Comparison of ENCODE assay signal across 20 cellular contexts in genomic region chr4:151407018-151407417, GRCh38. TPM values are rescaled to one million over a fixed set of nuclear protein-coding genes. Genes with fewer than 3 reads are reported as not detected.
DNase-seq lines count a peak whose midpoint lies in the region; ATAC-seq and TF ChIP-seq lines count a peak whose summit lies in the region.
"Had no signal": no experiment of that assay in that cellular context is flagged by ENCODE, and none has a peak within 500 bp of the region (broad histone marks: within the 10 kb centered on the region; RNA-seq: fewer than 3 reads in every experiment).

No MANE protein-coding gene starts in this region.

- no peak for ATAC-seq in GM19455 (IDR thresholded peaks at IDR 0.05; ENCODE audit: unreplicated experiment)
- ATAC-seq: K562, left lobe of liver had no signal

- H3K4me3 ChIP-seq in mammary epithelial cell (replicated peaks in 1 of 3; ENCODE audit: insufficient read depth in 1 of 3, low read depth in 2 of 3, low read length in 3 of 3) (no peak overlapping the region), A673 (ENCODE audit: low read depth, low read length, poor library complexity, severe bottlenecking) (no peak overlapping the region)
- H3K4me3 ChIP-seq: K562 had no signal

- intact Hi-C loops in activated naive CD4-positive, alpha-beta T cell treated with anti-CD3 and anti-CD28 coated beads for 36 hours (cut with micrococcal nuclease): loop anchor here (5.0 kb wide), 5 partner anchors 290 to 1370 kb away; partner anchors contain the start of genes ARFIP1, FBXW7, LRBA and TIGD4
- intact Hi-C loops in mammary epithelial cell (cut with micrococcal nuclease) (loop anchor here (5.0 kb wide), 1 partner anchor 115 kb away; no protein-coding TSS in a partner anchor), A673 (cut with micrococcal nuclease; ENCODE audit: unreplicated experiment) (no loop called here)

- in situ Hi-C loops in mammary epithelial cell (cut with MboI; ENCODE audit: low sequenced_read_pairs in 2 of 2): no loop called here

- peaks cover 55% of the 10 kb centered on the region for H3K27me3 Mint-ChIP-seq in activated naive CD4-positive, alpha-beta T cell treated with anti-CD3 and anti-CD28 coated beads, Interleukin-2, amount 10 ng/mL, durations not matched to agents 7 days and 5 days
- peaks cover 17% of the 10 kb centered on the region for H3K27me3 Mint-ChIP-seq in activated naive CD4-positive, alpha-beta T cell treated with anti-CD3 and anti-CD28 coated beads for 36 hours (ENCODE audit: low read depth)
- H3K27me3 Mint-ChIP-seq in IgD-negative memory B cell (peaks cover 21% of the 10 kb centered on the region), progenitor cell of endocrine pancreas (peaks cover 10% of the 10 kb centered on the region)

- no peak for DNase-seq in activated naive CD4-positive, alpha-beta T cell treated with anti-CD3 and anti-CD28 coated beads, Interleukin-2, amount 10 ng/mL, durations not matched to agents 7 days and 5 days
- DNase-seq in activated naive CD4-positive, alpha-beta T cell treated with anti-CD3 and anti-CD28 coated beads for 36 hours: no peak
- DNase-seq in mammary epithelial cell (no peak), progenitor cell of endocrine pancreas (ENCODE audit: low spot score, unreplicated experiment) (no peak), NCI-H1694 (lab: John Stamatoyannopoulos, UW) (no peak), A673 (ENCODE audit: low spot score) (no peak)
- DNase-seq: 8988T; activated CD4-positive, CD25-positive, alpha-beta regulatory T cell; activated gamma-delta T cell treated with Interleukin-2 at 50 U/mL for 16 hours; NCI-H146; NCI-H2171; T1000 had no signal

- no peaks in the 10 kb centered on the region for H3K36me3 ChIP-seq in mammary epithelial cell (ENCODE audit: insufficient read depth, low read length)
- H3K36me3 ChIP-seq in A673 (ENCODE audit: insufficient read depth, low read length, poor library complexity, severe bottlenecking): no peaks in the 10 kb centered on the region
- H3K36me3 ChIP-seq: heart right ventricle had no signal

- H3K27ac ChIP-seq in mammary epithelial cell (ENCODE audit: insufficient read depth, low read depth, low read length): no peak overlapping the region
- no peak overlapping the region for H3K27ac ChIP-seq in A673 (ENCODE audit: low read depth, low read length, poor library complexity, severe bottlenecking)
- H3K27ac ChIP-seq: dorsolateral prefrontal cortex, heart right ventricle, testis had no signal

- peaks cover 28% of the 10 kb centered on the region for H3K79me2 ChIP-seq in mammary epithelial cell (ENCODE audit: insufficient read depth, low read length)

- TF ChIP-seq CTCF in mammary epithelial cell (conservative IDR thresholded peaks at IDR 0.05 in 1 of 2, IDR thresholded peaks at IDR 0.05 in 1 of 2; ENCODE audit: extremely low read depth in 1 of 2, insufficient read depth in 1 of 2, low read depth in 1 of 2, low read length in 2 of 2): no peak
- TF ChIP-seq CTCF in progenitor cell of endocrine pancreas (IDR thresholded peaks at IDR 0.05; ENCODE audit: unreplicated experiment): no peak
- TF ChIP-seq CTCF in A673 (conservative IDR thresholded peaks at IDR 0.05; ENCODE audit: low read depth, low read length): no peak

- peak overlapping the region; percentile 59 for H3K27ac Mint-ChIP-seq in activated naive CD4-positive, alpha-beta T cell treated with anti-CD3 and anti-CD28 coated beads, Interleukin-2, amount 10 ng/mL, durations not matched to agents 7 days and 5 days
- no peak overlapping the region for H3K27ac Mint-ChIP-seq in activated naive CD4-positive, alpha-beta T cell treated with anti-CD3 and anti-CD28 coated beads for 36 hours
- H3K27ac Mint-ChIP-seq in IgD-negative memory B cell: no peak overlapping the region
- H3K27ac Mint-ChIP-seq in progenitor cell of endocrine pancreas: no peak overlapping the region

- BruUV-seq in mammary epithelial cell (replicated peaks; lab: Mats Ljungman, UMichigan) (no TSS peak), A673 (replicated peaks; lab: Mats Ljungman, UMichigan) (no TSS peak)

- dilution Hi-C loops in mammary epithelial cell (cut with HindIII; ENCODE audit: low sequenced_read_pairs): no loop called here

- peak overlapping the region; percentile 87 for H3K4me2 ChIP-seq in mammary epithelial cell (ENCODE audit: insufficient read depth, low read depth, low read length)

- peak overlapping the region; percentile 98 for H3K9ac ChIP-seq in mammary epithelial cell (ENCODE audit: insufficient read depth, low read length)

- no peaks in the 10 kb centered on the region for H4K20me1 ChIP-seq in mammary epithelial cell (ENCODE audit: insufficient read depth, low read length)

- H3K36me3 Mint-ChIP-seq in activated naive CD4-positive, alpha-beta T cell treated with anti-CD3 and anti-CD28 coated beads, Interleukin-2, amount 10 ng/mL, durations not matched to agents 7 days and 5 days: no peaks in the 10 kb centered on the region
- no peaks in the 10 kb centered on the region for H3K36me3 Mint-ChIP-seq in activated naive CD4-positive, alpha-beta T cell treated with anti-CD3 and anti-CD28 coated beads for 36 hours (ENCODE audit: low read depth)
- H3K36me3 Mint-ChIP-seq in IgD-negative memory B cell: peaks cover 2% of the 10 kb centered on the region
- no peaks in the 10 kb centered on the region for H3K36me3 Mint-ChIP-seq in progenitor cell of endocrine pancreas (ENCODE audit: insufficient read depth)
- H3K36me3 Mint-ChIP-seq: activated CD4-positive, alpha-beta memory T cell treated with anti-CD3 and anti-CD28 coated beads for 36 hours had no signal

- no peak overlapping the region for H2AFZ ChIP-seq in mammary epithelial cell (ENCODE audit: low read depth, low read length)

- H3K4me1 Mint-ChIP-seq in activated naive CD4-positive, alpha-beta T cell treated with anti-CD3 and anti-CD28 coated beads, Interleukin-2, amount 10 ng/mL, durations not matched to agents 7 days and 5 days: peaks cover 24% of the 10 kb centered on the region
- peaks cover 22% of the 10 kb centered on the region for H3K4me1 Mint-ChIP-seq in activated naive CD4-positive, alpha-beta T cell treated with anti-CD3 and anti-CD28 coated beads for 36 hours (ENCODE audit: low read depth)
- H3K4me1 Mint-ChIP-seq in IgD-negative memory B cell (peaks cover 8 to 15% (median 13%) of the 10 kb centered on the region in 3 donors), progenitor cell of endocrine pancreas (ENCODE audit: low read depth) (peaks cover 20% of the 10 kb centered on the region)

- H3K9me3 ChIP-seq in mammary epithelial cell (replicated peaks; ENCODE audit: insufficient read depth, low read length): no peaks in the 10 kb centered on the region
- H3K9me3 ChIP-seq in A673 (ENCODE audit: low read depth, low read length, poor library complexity, severe bottlenecking): no peaks in the 10 kb centered on the region
- H3K9me3 ChIP-seq: heart right ventricle, testis had no signal

- H3K4me1 ChIP-seq in mammary epithelial cell (ENCODE audit: insufficient read depth, low read length) (peaks cover 31% of the 10 kb centered on the region), A673 (ENCODE audit: insufficient read depth, low read length, poor library complexity, severe bottlenecking) (peaks cover 7% of the 10 kb centered on the region)

- WGBS in mammary epithelial cell (ENCODE audit: low coverage, missing lambda C conversion rate): 81% methylated on average over 3 of the region's 4 CpGs

- POLR2A ChIA-PET in A673 (lab: Charles Lee; ENCODE audit: low non-redundant PET): no interaction called here

- no peak overlapping the region for H3K4me3 Mint-ChIP-seq in activated naive CD4-positive, alpha-beta T cell treated with anti-CD3 and anti-CD28 coated beads, Interleukin-2, amount 10 ng/mL, durations not matched to agents 7 days and 5 days
- no peak overlapping the region for H3K4me3 Mint-ChIP-seq in activated naive CD4-positive, alpha-beta T cell treated with anti-CD3 and anti-CD28 coated beads for 36 hours
- H3K4me3 Mint-ChIP-seq in IgD-negative memory B cell (peak overlapping the region; percentile 50 to 97 (median 75)), progenitor cell of endocrine pancreas (ENCODE audit: low read depth) (peak overlapping the region; percentile 89)

- CTCF ChIA-PET in activated naive CD4-positive, alpha-beta T cell treated with anti-CD3 and anti-CD28 coated beads, Interleukin-2, amount 10 ng/mL, durations not matched to agents 7 days and 5 days (lab: Charles Lee): no interaction called here
- CTCF ChIA-PET in activated naive CD4-positive, alpha-beta T cell treated with anti-CD3 and anti-CD28 coated beads for 36 hours (lab: Charles Lee): interaction anchor here (0.6 kb wide), 1 partner anchor 32 kb away, joined by 3 read pairs; no protein-coding TSS in a partner anchor
- CTCF ChIA-PET in mammary epithelial cell (lab: Charles Lee; ENCODE audit: low non-redundant PET): no interaction called here
- CTCF ChIA-PET in A673 (lab: Charles Lee): no interaction called here

- no peaks in the 10 kb centered on the region for H3K9me3 Mint-ChIP-seq in activated naive CD4-positive, alpha-beta T cell treated with anti-CD3 and anti-CD28 coated beads, Interleukin-2, amount 10 ng/mL, durations not matched to agents 7 days and 5 days
- no peaks in the 10 kb centered on the region for H3K9me3 Mint-ChIP-seq in activated naive CD4-positive, alpha-beta T cell treated with anti-CD3 and anti-CD28 coated beads for 36 hours
- H3K9me3 Mint-ChIP-seq in IgD-negative memory B cell (peaks cover 0 to 2% (median 0%) of the 10 kb centered on the region in 3 donors), progenitor cell of endocrine pancreas (ENCODE audit: low read depth) (no peaks in the 10 kb centered on the region)
- H3K9me3 Mint-ChIP-seq: activated CD4-positive, alpha-beta memory T cell treated with anti-CD3 and anti-CD28 coated beads for 36 hours had no signal

- H3K27me3 ChIP-seq in mammary epithelial cell (ENCODE audit: insufficient read depth, low read length) (no peaks in the 10 kb centered on the region), A673 (replicated peaks; ENCODE audit: insufficient read depth, low read depth, low read length, poor library complexity) (peaks cover 4% of the 10 kb centered on the region)
- H3K27me3 ChIP-seq: dorsolateral prefrontal cortex, testis had no signal

RNA-seq across cellular contexts. Expression of gene FHIP1A, which starts 2.0 kb away (rescaled TPM):
- under 1 TPM; 0.07 to 0.17 TPM for total RNA-seq in activated naive CD4-positive, alpha-beta T cell treated with anti-CD3 and anti-CD28 coated beads for 36 hours
- polyA plus RNA-seq in IgD-negative memory B cell (not detected), mammary epithelial cell (14.3 TPM)
- total RNA-seq in mammary epithelial cell (10 to 100 TPM; 33.0 to 38.5 TPM), progenitor cell of endocrine pancreas (26.2 and 26.9 TPM in 2 replicates), A673 (2021) (0.13 and 0.31 TPM in 2 replicates)
- 49.6 TPM for polyA minus RNA-seq in mammary epithelial cell

Comparison
In these comparisons a context has a peak if more than half of its experiments do, and no peak if none do; other contexts are left out.
1. H3K4me3 Mint-ChIP-seq: peak in IgD-negative memory B cell (4 of 4) and progenitor cell of endocrine pancreas (single experiment); none in activated naive CD4-positive, alpha-beta T cell treated with anti-CD3 and anti-CD28 coated beads, Interleukin-2, amount 10 ng/mL, durations not matched to agents 7 days and 5 days (single experiment) and activated naive CD4-positive, alpha-beta T cell treated with anti-CD3 and anti-CD28 coated beads for 36 hours (single experiment).
2. RNA of gene FHIP1A, which starts 2.0 kb away (total RNA-seq): 33.0 to 38.5 TPM in mammary epithelial cell and 26.2 to 26.9 TPM in progenitor cell of endocrine pancreas; 0.07 to 0.17 TPM in activated naive CD4-positive, alpha-beta T cell treated with anti-CD3 and anti-CD28 coated beads for 36 hours and 0.13 to 0.31 TPM in A673; every median in the first group is over 10 times any median in the second.